ENCODE assay signal across 8 cellular contexts in the genomic region with DNA sequence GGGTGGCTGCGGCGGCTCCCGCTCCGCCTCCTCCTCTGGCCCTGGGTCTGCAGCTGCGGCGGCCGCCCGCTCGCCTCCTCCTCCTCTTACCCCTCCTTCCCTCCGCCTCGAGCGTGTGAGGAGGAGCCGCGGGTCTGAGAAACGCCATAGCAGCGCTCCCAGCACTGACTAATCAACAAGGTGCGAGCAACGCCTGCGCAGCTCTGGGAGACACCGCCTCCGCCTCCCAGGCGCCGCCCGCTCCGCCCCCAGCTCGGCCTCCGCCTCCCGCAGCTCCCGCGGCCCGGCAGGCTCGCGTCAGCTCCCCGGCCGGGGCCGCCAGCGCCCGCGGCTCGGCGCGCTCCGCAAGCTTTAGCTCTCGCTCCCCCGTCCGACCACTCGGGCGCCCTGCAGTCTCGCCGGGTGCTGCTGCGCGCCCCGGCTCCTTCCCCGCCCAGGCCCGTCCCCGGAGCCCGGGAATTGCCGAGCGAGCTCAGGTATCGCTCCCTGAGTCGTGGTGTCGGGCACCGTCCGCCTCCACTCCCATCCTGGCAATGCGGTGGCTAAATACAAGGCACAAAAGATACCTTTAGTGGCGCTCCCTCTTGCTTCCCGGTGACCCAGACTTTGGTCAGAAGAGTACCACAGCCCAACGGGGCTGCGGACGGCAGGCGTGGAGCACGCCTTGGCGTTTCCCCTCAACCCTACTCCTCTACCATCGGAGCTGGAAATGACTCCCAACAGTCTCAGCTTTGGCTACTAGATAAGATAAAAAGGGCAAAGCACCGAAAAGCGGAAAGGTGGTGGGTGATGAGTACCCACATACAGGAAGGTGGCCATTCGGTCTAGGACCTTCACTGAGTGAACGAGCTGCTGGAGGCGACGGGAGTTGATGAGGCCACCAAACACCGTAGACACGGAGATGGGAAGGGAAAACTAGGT. TPM values are rescaled to one million over a fixed set of nuclear protein-coding genes. Genes with fewer than 3 reads are reported as not detected.
DNase-seq lines count a peak whose midpoint lies in the region; ATAC-seq, FAIRE-seq and TF ChIP-seq lines count a peak whose summit lies in the region.

A gene (minus strand): TSS at position 170 of the 921 bp plus-strand sequence. CDS start 454 bp downstream, outside the sequence.

- H3K36me3 ChIP-seq in bronchial epithelial cell (ENCODE audit: control insufficient read depth, insufficient read depth, low read length) = no peaks in the 10 kb centered on the region

- DNase-seq in ACHN (peak; percentile 93), NCI-H2171 treated with DMSO at 0.1 percent for 48 hours (lab: John Stamatoyannopoulos, UW) (peak; percentile 94), bronchial epithelial cell (ENCODE audit: low read depth) (peak; percentile 92), iPS-NIHi7 (ENCODE audit: extremely low spot score) (peak; percentile 94), smooth muscle cell of the brain vasculature (ENCODE audit: low read depth, low spot score) (peak; percentile 93)

- in situ Hi-C loops in ACHN (cut with HindIII; ENCODE audit: low pct_ligation_motif_present, low pct_unique_long_range_greater_than_20kb, low sequenced_read_pairs) = no loop called here

- ATAC-seq in GM18870 (IDR thresholded peaks at IDR 0.05; ENCODE audit: unreplicated experiment) (peak; percentile 91), HG03108 (IDR thresholded peaks at IDR 0.05; ENCODE audit: unreplicated experiment) (peak; percentile 95)

- TF ChIP-seq CTCF in WI38 (IDR thresholded peaks at IDR 0.05; ENCODE audit: low read depth, low read length) (peak; percentile 48), bronchial epithelial cell (IDR thresholded peaks at IDR 0.05; ENCODE audit: insufficient read depth, low read length, severe bottlenecking) (peak; percentile 82)

- FAIRE-seq in bronchial epithelial cell (lab: Jason Lieb, UNC) = no peak

- peak within 1 kb of the TSS; percentile 57 for H3K4me3 ChIP-seq in WI38 (ENCODE audit: low read depth, low read length)
- H3K4me3 ChIP-seq in bronchial epithelial cell (ENCODE audit: low read depth, low read length) = peak within 1 kb of the TSS; percentile 81

- H3K27me3 ChIP-seq in bronchial epithelial cell (ENCODE audit: control insufficient read depth, insufficient read depth, low read length) = no peaks in the 10 kb centered on the region

RNA-seq across cellular contexts. Expression of the gene that starts here (rescaled TPM):
- total RNA-seq in bronchial epithelial cell = 10.0 and 14.1 TPM in 2 replicates

Comparison
In these comparisons a context has a peak if more than half of its experiments do, and no peak if none do; other contexts are left out.
1. Peak in every context shown above with its lines: DNase-seq, ATAC-seq and H3K4me3 ChIP-seq.